ENCODE assay signal across 1 cellular context in the genomic region with DNA sequence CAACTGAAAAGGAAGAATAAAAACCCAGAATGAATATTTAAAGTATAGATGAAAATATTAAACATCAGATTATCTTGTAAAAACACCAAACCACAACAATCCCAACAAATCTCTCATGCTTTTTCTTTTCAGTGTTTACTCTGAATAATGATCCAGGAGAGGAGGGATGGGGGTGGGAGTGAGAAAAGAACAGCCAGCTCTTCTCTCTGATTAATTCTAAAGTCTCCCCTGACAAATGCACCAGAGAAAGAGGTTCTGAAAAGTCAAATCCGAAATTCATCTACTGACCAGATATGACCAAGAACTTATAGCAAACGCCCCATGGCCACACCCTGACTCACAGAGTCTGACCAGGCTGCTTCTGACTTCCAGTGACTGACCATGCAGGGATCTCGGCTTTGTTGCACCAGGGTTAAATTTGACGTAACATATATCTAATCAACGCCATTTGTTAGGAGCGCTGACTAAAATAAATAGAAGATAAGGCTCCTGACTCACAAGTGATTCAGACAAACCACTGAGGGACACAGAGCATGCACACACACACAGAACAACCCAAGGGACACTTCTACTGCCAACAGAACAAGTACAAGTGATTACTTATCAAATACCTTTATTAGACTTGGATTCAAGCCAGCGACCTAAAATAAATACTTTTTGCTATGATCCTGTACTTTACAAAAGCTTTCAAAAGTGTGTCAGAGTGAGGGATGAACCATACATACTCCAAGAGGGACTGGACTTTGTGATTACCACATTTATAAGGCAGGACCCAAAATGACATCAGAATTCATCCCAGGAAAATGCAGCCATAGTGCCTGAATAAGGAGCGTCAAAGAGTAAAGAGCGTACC.
TF ChIP-seq lines count a peak whose summit lies in the region.

No MANE protein-coding gene starts in this region.

TF ChIP-seq in HepG2, 621 proteins besides CTCF, POLR2A, EP300 and RAD21 (continued from another document):
- TF ChIP-seq, protein P1, sequence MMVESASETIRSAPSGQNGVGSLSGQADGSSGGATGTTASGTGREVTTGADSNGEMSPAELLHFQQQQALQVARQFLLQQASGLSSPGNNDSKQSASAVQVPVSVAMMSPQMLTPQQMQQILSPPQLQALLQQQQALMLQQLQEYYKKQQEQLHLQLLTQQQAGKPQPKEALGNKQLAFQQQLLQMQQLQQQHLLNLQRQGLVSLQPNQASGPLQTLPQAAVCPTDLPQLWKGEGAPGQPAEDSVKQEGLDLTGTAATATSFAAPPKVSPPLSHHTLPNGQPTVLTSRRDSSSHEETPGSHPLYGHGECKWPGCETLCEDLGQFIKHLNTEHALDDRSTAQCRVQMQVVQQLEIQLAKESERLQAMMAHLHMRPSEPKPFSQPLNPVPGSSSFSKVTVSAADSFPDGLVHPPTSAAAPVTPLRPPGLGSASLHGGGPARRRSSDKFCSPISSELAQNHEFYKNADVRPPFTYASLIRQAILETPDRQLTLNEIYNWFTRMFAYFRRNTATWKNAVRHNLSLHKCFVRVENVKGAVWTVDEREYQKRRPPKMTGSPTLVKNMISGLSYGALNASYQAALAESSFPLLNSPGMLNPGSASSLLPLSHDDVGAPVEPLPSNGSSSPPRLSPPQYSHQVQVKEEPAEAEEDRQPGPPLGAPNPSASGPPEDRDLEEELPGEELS (CRISPR knock-in tag; IDR thresholded peaks at IDR 0.05): peak; percentile 76
- TF ChIP-seq PITX1 (CRISPR knock-in tag; IDR thresholded peaks at IDR 0.05) (peak; percentile 61; the same call in 1 of the 2 replicates), REPIN1 (CRISPR knock-in tag; IDR thresholded peaks at IDR 0.05; ENCODE audit: borderline replicate concordance, low read depth) (peak; percentile 1; the same call in 1 of the 2 replicates), ISL2 (CRISPR knock-in tag; IDR thresholded peaks at IDR 0.05) (peak; percentile 87), POLR2G (IDR thresholded peaks at IDR 0.05; ENCODE audit: low read depth, low read length) (peak; percentile 58), SIX1 (CRISPR knock-in tag; IDR thresholded peaks at IDR 0.05; ENCODE audit: borderline replicate concordance) (peak; percentile 60; the same call in 1 of the 2 replicates), NFIC (IDR thresholded peaks at IDR 0.05; ENCODE audit: low read length) (peak; percentile 97), ZNF253 (CRISPR knock-in tag; IDR thresholded peaks at IDR 0.05; ENCODE audit: borderline replicate concordance) (no peak), TCF7L2 (IDR thresholded peaks at IDR 0.05; ENCODE audit: low read depth, low read length) (peak; percentile 15; the same call in 1 of the 2 replicates), SIX4 (CRISPR knock-in tag; IDR thresholded peaks at IDR 0.05) (no peak), SIN3B (IDR thresholded peaks at IDR 0.05; ENCODE audit: low read length) (no peak), ZKSCAN1 (IDR thresholded peaks at IDR 0.05; ENCODE audit: low read length) (no peak), ZNF367 (CRISPR knock-in tag; IDR thresholded peaks at IDR 0.05; ENCODE audit: borderline replicate concordance) (no peak), ZNF543 (CRISPR knock-in tag; IDR thresholded peaks at IDR 0.05) (no peak), ZNF512B (CRISPR knock-in tag; IDR thresholded peaks at IDR 0.05; ENCODE audit: borderline replicate concordance) (no peak), NFRKB (IDR thresholded peaks at IDR 0.05) (no peak), SP5 (CRISPR knock-in tag; IDR thresholded peaks at IDR 0.05; ENCODE audit: borderline replicate concordance, low read depth) (no peak), CSRNP1 (CRISPR knock-in tag; IDR thresholded peaks at IDR 0.05) (no peak), SOX13 (IDR thresholded peaks at IDR 0.05) (peak; percentile 71), SOX13 (CRISPR knock-in tag; conservative IDR thresholded peaks at IDR 0.05 in 1 of 2, IDR thresholded peaks at IDR 0.05 in 1 of 2) (peak in 1 of 2 experiments; percentile 91; a peak in 2 of 4 replicates), ZNF629 (CRISPR knock-in tag; conservative IDR thresholded peaks at IDR 0.05) (no peak), CBX5 (CRISPR knock-in tag; IDR thresholded peaks at IDR 0.05; ENCODE audit: borderline replicate concordance) (no peak), POLR2AphosphoS5 (IDR thresholded peaks at IDR 0.05; ENCODE audit: low read depth, low read length) (no peak), ZNF333 (CRISPR knock-in tag; IDR thresholded peaks at IDR 0.05; ENCODE audit: borderline replicate concordance) (no peak), AKAP8 (CRISPR knock-in tag; IDR thresholded peaks at IDR 0.05) (no peak), ZFAT (CRISPR knock-in tag; conservative IDR thresholded peaks at IDR 0.05) (no peak), SUZ12 (IDR thresholded peaks at IDR 0.05; ENCODE audit: low read depth, low read length) (no peak), ZNF773 (CRISPR knock-in tag; IDR thresholded peaks at IDR 0.05; ENCODE audit: borderline replicate concordance) (no peak), HMG20A (CRISPR knock-in tag; IDR thresholded peaks at IDR 0.05; ENCODE audit: borderline replicate concordance) (peak; percentile 78; the same call in 1 of the 2 replicates), IRX3 (CRISPR knock-in tag; IDR thresholded peaks at IDR 0.05; ENCODE audit: borderline replicate concordance, low read depth) (no peak), PTBP1 (IDR thresholded peaks at IDR 0.05; ENCODE audit: low read depth, low read length, poor library complexity, severe bottlenecking) (no peak), TFAP4 (IDR thresholded peaks at IDR 0.05; ENCODE audit: borderline replicate concordance, low read depth) (0 out of 2 replicates have a peak, but pooled peaks have one; percentile 46), IRF2 (CRISPR knock-in tag; IDR thresholded peaks at IDR 0.05) (no peak), SP4 (CRISPR knock-in tag; IDR thresholded peaks at IDR 0.05) (no peak)
- TF ChIP-seq, protein P2, sequence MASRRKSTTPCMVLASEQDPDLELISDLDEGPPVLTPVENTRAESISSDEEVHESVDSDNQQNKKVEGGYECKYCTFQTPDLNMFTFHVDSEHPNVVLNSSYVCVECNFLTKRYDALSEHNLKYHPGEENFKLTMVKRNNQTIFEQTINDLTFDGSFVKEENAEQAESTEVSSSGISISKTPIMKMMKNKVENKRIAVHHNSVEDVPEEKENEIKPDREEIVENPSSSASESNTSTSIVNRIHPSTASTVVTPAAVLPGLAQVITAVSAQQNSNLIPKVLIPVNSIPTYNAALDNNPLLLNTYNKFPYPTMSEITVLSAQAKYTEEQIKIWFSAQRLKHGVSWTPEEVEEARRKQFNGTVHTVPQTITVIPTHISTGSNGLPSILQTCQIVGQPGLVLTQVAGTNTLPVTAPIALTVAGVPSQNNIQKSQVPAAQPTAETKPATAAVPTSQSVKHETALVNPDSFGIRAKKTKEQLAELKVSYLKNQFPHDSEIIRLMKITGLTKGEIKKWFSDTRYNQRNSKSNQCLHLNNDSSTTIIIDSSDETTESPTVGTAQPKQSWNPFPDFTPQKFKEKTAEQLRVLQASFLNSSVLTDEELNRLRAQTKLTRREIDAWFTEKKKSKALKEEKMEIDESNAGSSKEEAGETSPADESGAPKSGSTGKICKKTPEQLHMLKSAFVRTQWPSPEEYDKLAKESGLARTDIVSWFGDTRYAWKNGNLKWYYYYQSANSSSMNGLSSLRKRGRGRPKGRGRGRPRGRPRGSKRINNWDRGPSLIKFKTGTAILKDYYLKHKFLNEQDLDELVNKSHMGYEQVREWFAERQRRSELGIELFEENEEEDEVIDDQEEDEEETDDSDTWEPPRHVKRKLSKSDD (CRISPR knock-in tag; IDR thresholded peaks at IDR 0.05; ENCODE audit: low read depth): peak; percentile 39; the same call in 1 of the 2 replicates
